Comparison of ENCODE assay signal across 16 cellular contexts in genomic region chr15:25832158-25832557, GRCh38. TPM values are rescaled to one million over a fixed set of nuclear protein-coding genes. Genes with fewer than 3 reads are reported as not detected.
A peak's percentile ranks its signal among the peaks of the same experiment; 100 is the strongest.
DNase-seq lines count a peak whose midpoint lies in the region; ATAC-seq and TF ChIP-seq lines count a peak whose summit lies in the region.
"Had no signal": no experiment of that assay in that cellular context is flagged by ENCODE, and none has a peak within 500 bp of the region (broad histone marks: within the 10 kb centered on the region; RNA-seq: fewer than 3 reads in every experiment).

No MANE protein-coding gene starts in this region.

- DNase-seq in activated naive CD4-positive, alpha-beta T cell treated with Interleukin-2 at 50 U/mL for 16 hours: no peak
- DNase-seq in activated naive CD8-positive, alpha-beta T cell treated with anti-CD3 and anti-CD28 coated beads for 36 hours: peak; percentile 30
- DNase-seq in tibial artery: no peak
- no peak for DNase-seq in MCF 10A (ENCODE audit: unreplicated experiment)
- no peak for DNase-seq in EL
- DNase-seq: DND-41; NCI-H1105 treated with DMSO at 0.1 percent for 48 hours; NCI-H524; Right ventricle myocardium superior; stimulated activated CD8-positive, alpha-beta memory T cell treated with anti-CD3 and anti-CD28 coated beads, Interleukin-4, amount 100 ng/mL, for 48 hours had no signal

- POLR2A ChIA-PET in MCF 10A (lab: Yijun Ruan, JAX): no interaction called here

- intact Hi-C loops in tibial artery (cut with DNase I; ENCODE audit: low total_unique reads): no loop called here
- intact Hi-C loops in MCF 10A (cut with micrococcal nuclease): no loop called here

- no TSS peak for BruUV-seq in MCF 10A (replicated peaks; lab: Mats Ljungman, UMichigan)

- H3K27me3 ChIP-seq in muscle layer of duodenum (ENCODE audit: low read depth, low read length) (no peaks in the 10 kb centered on the region), tibial artery (no peaks in the 10 kb centered on the region)

- H3K36me3 Mint-ChIP-seq in activated naive CD4-positive, alpha-beta T cell treated with anti-CD3 and anti-CD28 coated beads, Interleukin-2, amount 50 U/mL, for 24 hours: peaks cover 30% of the 10 kb centered on the region
- peaks cover 34% of the 10 kb centered on the region for H3K36me3 Mint-ChIP-seq in activated naive CD8-positive, alpha-beta T cell treated with anti-CD3 and anti-CD28 coated beads for 36 hours
- no peaks in the 10 kb centered on the region for H3K36me3 Mint-ChIP-seq in MCF 10A (ENCODE audit: insufficient read depth, unreplicated experiment)

- H3K4me1 Mint-ChIP-seq in activated naive CD4-positive, alpha-beta T cell treated with anti-CD3 and anti-CD28 coated beads, Interleukin-2, amount 50 U/mL, for 24 hours: peaks cover 68% of the 10 kb centered on the region
- peaks cover 37% of the 10 kb centered on the region for H3K4me1 Mint-ChIP-seq in activated naive CD8-positive, alpha-beta T cell treated with anti-CD3 and anti-CD28 coated beads for 36 hours
- H3K4me1 Mint-ChIP-seq in MCF 10A (ENCODE audit: insufficient read depth, unreplicated experiment): no peaks in the 10 kb centered on the region

- H3K36me3 ChIP-seq in muscle layer of duodenum (ENCODE audit: control insufficient read depth in 1 of 2, insufficient read depth in 2 of 2, low read length in 2 of 2) (peaks cover 0 to 3% of the 10 kb centered on the region in 2 donors), tibial artery (no peaks in the 10 kb centered on the region)
- H3K36me3 ChIP-seq: HAP-1 had no signal

- no peaks in the 10 kb centered on the region for H3K9me3 ChIP-seq in muscle layer of duodenum (ENCODE audit: control insufficient read depth in 1 of 2, low read length in 2 of 2)
- H3K9me3 ChIP-seq in tibial artery: no peaks in the 10 kb centered on the region
- H3K9me3 ChIP-seq: HAP-1 had no signal

- H3K4me3 Mint-ChIP-seq in activated naive CD4-positive, alpha-beta T cell treated with anti-CD3 and anti-CD28 coated beads, Interleukin-2, amount 50 U/mL, for 24 hours: peak overlapping the region; percentile 73
- no peak overlapping the region for H3K4me3 Mint-ChIP-seq in activated naive CD8-positive, alpha-beta T cell treated with anti-CD3 and anti-CD28 coated beads for 36 hours
- no peak overlapping the region for H3K4me3 Mint-ChIP-seq in MCF 10A (ENCODE audit: unreplicated experiment)
- H3K4me3 Mint-ChIP-seq: B cell, nephron had no signal

- H3K27ac Mint-ChIP-seq in activated naive CD4-positive, alpha-beta T cell treated with anti-CD3 and anti-CD28 coated beads, Interleukin-2, amount 50 U/mL, for 24 hours: peak overlapping the region; percentile 98
- H3K27ac Mint-ChIP-seq in activated naive CD8-positive, alpha-beta T cell treated with anti-CD3 and anti-CD28 coated beads for 36 hours: peak overlapping the region; percentile 76
- no peak overlapping the region for H3K27ac Mint-ChIP-seq in MCF 10A (ENCODE audit: low read depth, unreplicated experiment)
- H3K27ac Mint-ChIP-seq: B cell, nephron had no signal

- H3K9me3 Mint-ChIP-seq in activated naive CD4-positive, alpha-beta T cell treated with anti-CD3 and anti-CD28 coated beads, Interleukin-2, amount 50 U/mL, for 24 hours: peaks cover 5% of the 10 kb centered on the region
- peaks cover 13% of the 10 kb centered on the region for H3K9me3 Mint-ChIP-seq in activated naive CD8-positive, alpha-beta T cell treated with anti-CD3 and anti-CD28 coated beads for 36 hours
- H3K9me3 Mint-ChIP-seq in MCF 10A (ENCODE audit: unreplicated experiment): peaks cover 51% of the 10 kb centered on the region

- TF ChIP-seq CTCF in tibial artery (IDR thresholded peaks at IDR 0.05): no peak
- no peak for TF ChIP-seq CTCF in MCF 10A (IDR thresholded peaks at IDR 0.05; ENCODE audit: unreplicated experiment)

- peaks cover 5 to 6% of the 10 kb centered on the region in 2 donors for H3K4me1 ChIP-seq in muscle layer of duodenum (ENCODE audit: control insufficient read depth in 1 of 2, insufficient read depth in 2 of 2, low read length in 2 of 2)
- H3K4me1 ChIP-seq in tibial artery: peaks cover 0 to 46% (median 26%) of the 10 kb centered on the region in 4 donors
- H3K4me1 ChIP-seq: HAP-1 had no signal

- H3K27ac ChIP-seq in muscle layer of duodenum (ENCODE audit: low read length) (peak overlapping the region; percentile 68), tibial artery (peak overlapping the region; percentile 91)

- no peaks in the 10 kb centered on the region for H3K27me3 Mint-ChIP-seq in activated naive CD4-positive, alpha-beta T cell treated with anti-CD3 and anti-CD28 coated beads, Interleukin-2, amount 50 U/mL, for 24 hours
- no peaks in the 10 kb centered on the region for H3K27me3 Mint-ChIP-seq in activated naive CD8-positive, alpha-beta T cell treated with anti-CD3 and anti-CD28 coated beads for 36 hours
- H3K27me3 Mint-ChIP-seq in MCF 10A (ENCODE audit: insufficient read depth, unreplicated experiment): no peaks in the 10 kb centered on the region

- CTCF ChIA-PET in MCF 10A (lab: Yijun Ruan, JAX): interaction anchor here (0.6 kb wide), 1 partner anchor 207 kb away, joined by 6 read pairs; no protein-coding TSS in a partner anchor

- ATAC-seq in GM18861 (IDR thresholded peaks at IDR 0.05; ENCODE audit: unreplicated experiment): no peak

- no peak overlapping the region for H3K4me3 ChIP-seq in muscle layer of duodenum (ENCODE audit: low read depth in 1 of 2, low read length in 2 of 2)
- no peak overlapping the region for H3K4me3 ChIP-seq in tibial artery
- H3K4me3 ChIP-seq: HAP-1 had no signal

RNA-seq across cellular contexts. Expression of gene ATP10A, which starts 31.0 kb away (rescaled TPM):
- 10 to 100 TPM; 23.9 to 26.8 TPM for total RNA-seq in activated naive CD8-positive, alpha-beta T cell treated with anti-CD3 and anti-CD28 coated beads for 36 hours
- total RNA-seq in MCF 10A (2022): not detected in 2 replicates

Comparison
In these comparisons a context has a peak if more than half of its experiments do, and no peak if none do; other contexts are left out.
1. RNA of gene ATP10A, which starts 31.0 kb away (total RNA-seq): 23.9 to 26.8 TPM in activated naive CD8-positive, alpha-beta T cell treated with anti-CD3 and anti-CD28 coated beads for 36 hours; not detected in MCF 10A; every median in the first group is over 10 times any median in the second.